In the genomic region with DNA sequence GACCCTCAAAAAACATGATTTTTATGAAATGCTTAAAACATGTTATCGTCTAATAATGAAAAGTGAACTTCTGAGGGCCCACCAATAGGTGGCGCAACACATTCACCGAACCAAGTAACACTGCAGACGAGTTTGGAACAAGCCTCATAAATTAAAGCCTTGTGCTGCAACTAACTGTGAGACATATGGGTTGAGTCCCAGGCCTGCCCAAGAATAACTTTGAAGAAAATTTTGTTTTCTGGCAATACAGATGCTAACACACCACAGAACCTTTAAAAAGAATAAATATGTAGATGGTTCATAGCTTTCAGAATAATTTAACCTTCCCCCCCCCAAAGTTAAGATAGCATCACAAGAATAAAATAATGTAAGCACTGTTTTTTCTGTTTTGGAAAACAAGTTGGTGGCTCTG, we compare ENCODE assay signal across 8 cellular contexts.
A peak's percentile ranks its signal among the peaks of the same experiment; 100 is the strongest.
DNase-seq lines count a peak whose midpoint lies in the region; ATAC-seq, FAIRE-seq and TF ChIP-seq lines count a peak whose summit lies in the region.

No MANE protein-coding gene starts in this region.

- H3K4me3 ChIP-seq in endothelial cell of umbilical vein (replicated peaks in 1 of 3; ENCODE audit: insufficient read depth in 1 of 3, low read depth in 1 of 3, low read length in 3 of 3) = no peak overlapping the region

- peak; percentile 78 for FAIRE-seq in endothelial cell of umbilical vein (lab: Jason Lieb, UNC)

- H3K4me1 Mint-ChIP-seq in natural killer cell = no peaks in the 10 kb centered on the region

- BruUV-seq in endothelial cell of umbilical vein (replicated peaks; lab: Mats Ljungman, UMichigan) = no TSS peak

- intact Hi-C loops in endothelial cell of umbilical vein (cut with micrococcal nuclease) (loop anchor here (1.0 to 5.0 kb wide), 2 partner anchors 469 to 1482 kb away; no protein-coding TSS in a partner anchor), natural killer cell (cut with micrococcal nuclease) (loop anchor here (1.0 kb wide), 1 partner anchor 1558 kb away; no protein-coding TSS in a partner anchor)

- H2AFZ ChIP-seq in endothelial cell of umbilical vein (ENCODE audit: low read depth, low read length) = no peak overlapping the region

- TF ChIP-seq POLR2A in endothelial cell of umbilical vein (IDR thresholded peaks at IDR 0.05; ENCODE audit: low read depth, low read length) = no peak

- no peak overlapping the region for H3K4me2 ChIP-seq in endothelial cell of umbilical vein (ENCODE audit: insufficient read depth, low read length)

- H3K27me3 ChIP-seq in endothelial cell of umbilical vein (ENCODE audit: control insufficient read depth in 2 of 2, insufficient read depth in 2 of 2, low read length in 2 of 2) = no peaks in the 10 kb centered on the region

- no peaks in the 10 kb centered on the region for H4K20me1 ChIP-seq in endothelial cell of umbilical vein (replicated peaks; ENCODE audit: control insufficient read depth, extremely low read depth, insufficient read depth, low read length)

- H3K27ac Mint-ChIP-seq in natural killer cell = no peak overlapping the region

- TF ChIP-seq CTCF in endothelial cell of umbilical vein (IDR thresholded peaks at IDR 0.05; ENCODE audit: extremely low read depth in 1 of 2, insufficient read depth in 1 of 2, low read depth in 1 of 2, low read length in 2 of 2) (peak; percentile 63 to 65), natural killer cell (IDR thresholded peaks at IDR 0.05) (peak; percentile 95)

- H3K27ac ChIP-seq in endothelial cell of umbilical vein (ENCODE audit: insufficient read depth, low read depth, low read length) = no peak overlapping the region

- no peaks in the 10 kb centered on the region for H3K36me3 ChIP-seq in endothelial cell of umbilical vein (ENCODE audit: control insufficient read depth in 2 of 2, extremely low read depth in 1 of 2, insufficient read depth in 2 of 2, low read length in 2 of 2)

- H3K4me1 ChIP-seq in endothelial cell of umbilical vein (ENCODE audit: control insufficient read depth, extremely low read depth, insufficient read depth, low read length) = no peaks in the 10 kb centered on the region

- no peak overlapping the region for H3K9ac ChIP-seq in endothelial cell of umbilical vein (replicated peaks; ENCODE audit: extremely low read depth, insufficient read depth, low read length)

- CTCF ChIA-PET in endothelial cell of umbilical vein (lab: Charles Lee) = interaction anchor here (0.7 to 0.8 kb wide), 2 partner anchors 26 to 1481 kb away, joined by 3 read pairs; no protein-coding TSS in a partner anchor

- H3K36me3 Mint-ChIP-seq in natural killer cell = no peaks in the 10 kb centered on the region

- DNase-seq in DMS53 treated with DMSO at 0.1 percent for 48 hours (lab: John Stamatoyannopoulos, UW; ENCODE audit: unreplicated experiment) = peak; percentile 37
- peak; percentile 70 for DNase-seq in NCI-H82 (lab: John Stamatoyannopoulos, UW)
- DNase-seq in activated CD8-positive, alpha-beta memory T cell treated with anti-CD3 and anti-CD28 coated beads for 4 hours (ENCODE audit: low read depth in 2 of 2) = peak; percentile 12 to 22
- peak; percentile 33 for DNase-seq in endothelial cell of umbilical vein (ENCODE audit: low read depth, low spot score)
- peak; percentile 28 for DNase-seq in natural killer cell
- peak; percentile 62 for DNase-seq in stimulated activated naive CD8-positive, alpha-beta T cell treated with anti-CD3 and anti-CD28 coated beads, Interleukin-15, Interleukin-2, amounts not matched to agents 100 U/mL and 50 U/mL, for 24 hours

- ATAC-seq in HG03354 (IDR thresholded peaks at IDR 0.05; ENCODE audit: poor library complexity, severe bottlenecking, unreplicated experiment) (peak; percentile 78), natural killer cell (peak; percentile 69 to 75 (median 74)), HG02884 (IDR thresholded peaks at IDR 0.05; ENCODE audit: unreplicated experiment) (no peak)
- ATAC-seq in stimulated activated naive CD8-positive, alpha-beta T cell treated with anti-CD3 and anti-CD28 coated beads, Interleukin-15, Interleukin-2, amounts not matched to agents 100 U/mL and 50 U/mL, for 24 hours = peak; percentile 28

- H3K9me3 ChIP-seq in endothelial cell of umbilical vein (replicated peaks; ENCODE audit: control insufficient read depth, insufficient read depth, low read length) = no peaks in the 10 kb centered on the region

- dilution Hi-C loops in endothelial cell of umbilical vein (cut with MboI; ENCODE audit: extremely low pct_ligation_motif_present, low sequenced_read_pairs) = no loop called here

- POLR2A ChIA-PET in endothelial cell of umbilical vein (lab: Charles Lee) = no interaction called here

- no peaks in the 10 kb centered on the region for H3K79me2 ChIP-seq in endothelial cell of umbilical vein (ENCODE audit: control insufficient read depth, insufficient read depth, low read length)

- H3K9me1 ChIP-seq in endothelial cell of umbilical vein (replicated peaks; ENCODE audit: control insufficient read depth, extremely low read depth, insufficient read depth, low read length) = no peaks in the 10 kb centered on the region

- H3K27me3 Mint-ChIP-seq in natural killer cell (ENCODE audit: low read depth in 2 of 2) = peaks cover 3 to 7% of the 10 kb centered on the region in 2 donors

- peaks cover 0 to 2% of the 10 kb centered on the region in 2 donors for H3K9me3 Mint-ChIP-seq in natural killer cell

- H3K4me3 Mint-ChIP-seq in natural killer cell = no peak overlapping the region

TF ChIP-seq in endothelial cell of umbilical vein, 7 proteins besides CTCF, POLR2A, EP300 and RAD21:
- no peak for TF ChIP-seq GATA2 (IDR thresholded peaks at IDR 0.05; ENCODE audit: insufficient read depth, insufficient read length, low read depth, low read length)
- TF ChIP-seq, protein P1, sequence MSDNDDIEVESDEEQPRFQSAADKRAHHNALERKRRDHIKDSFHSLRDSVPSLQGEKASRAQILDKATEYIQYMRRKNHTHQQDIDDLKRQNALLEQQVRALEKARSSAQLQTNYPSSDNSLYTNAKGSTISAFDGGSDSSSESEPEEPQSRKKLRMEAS (IDR thresholded peaks at IDR 0.05; ENCODE audit: insufficient read depth, insufficient read length) = no peak
- TF ChIP-seq POLR2AphosphoS5 (IDR thresholded peaks at IDR 0.05; ENCODE audit: insufficient read depth, low read depth, low read length) = no peak
- no peak for TF ChIP-seq FOS (IDR thresholded peaks at IDR 0.05; ENCODE audit: borderline replicate concordance, insufficient read depth, low read length)
- TF ChIP-seq MYC (IDR thresholded peaks at IDR 0.05; ENCODE audit: low read depth, low read length) = no peak
- TF ChIP-seq JUN (IDR thresholded peaks at IDR 0.05; ENCODE audit: borderline replicate concordance, insufficient read depth, insufficient read length, low read depth) = no peak
- no peak for TF ChIP-seq EZH2 (IDR thresholded peaks at IDR 0.05; ENCODE audit: borderline replicate concordance, low read depth, low read length, severe bottlenecking)

Comparison
In these comparisons a context has a peak if more than half of its experiments do, and no peak if none do; other contexts are left out.
1. DNase-seq: peak in every context shown above with its lines; median percentile 70 in NCI-H82; 62 in stimulated activated naive CD8-positive, alpha-beta T cell treated with anti-CD3 and anti-CD28 coated beads, Interleukin-15, Interleukin-2, amounts not matched to agents 100 U/mL and 50 U/mL, for 24 hours; 37 in DMS53 treated with DMSO at 0.1 percent for 48 hours; 33 in endothelial cell of umbilical vein; 28 in natural killer cell; 17 in activated CD8-positive, alpha-beta memory T cell treated with anti-CD3 and anti-CD28 coated beads for 4 hours.